In genomic region chr11:96307748-96308133, GRCh38 we compare ENCODE assay signal across 7 cellular contexts. TPM values are rescaled to one million over a fixed set of nuclear protein-coding genes. Genes with fewer than 3 reads are reported as not detected.
DNase-seq lines count a peak whose midpoint lies in the region; ATAC-seq and TF ChIP-seq lines count a peak whose summit lies in the region.

No MANE protein-coding gene starts in this region.

- peak overlapping the region; percentile 44 for H3K4me3 Mint-ChIP-seq in activated T-helper 17 cell treated with anti-CD3 and anti-CD28 coated beads, Interleukin-2, amount 50 U/mL, for 72 hours
- H3K4me3 Mint-ChIP-seq in stimulated activated naive CD8-positive, alpha-beta T cell treated with anti-CD3 and anti-CD28 coated beads, Interleukin-15, amount 100 ng/mL, for 72 hours = peak overlapping the region; percentile 61 to 74

- no peaks in the 10 kb centered on the region for H3K36me3 Mint-ChIP-seq in activated T-helper 17 cell treated with anti-CD3 and anti-CD28 coated beads, Interleukin-2, amount 50 U/mL, for 72 hours (ENCODE audit: low read depth)

- H3K27ac Mint-ChIP-seq in activated T-helper 17 cell treated with anti-CD3 and anti-CD28 coated beads, Interleukin-2, amount 50 U/mL, for 72 hours = no peak overlapping the region
- peak overlapping the region; percentile 1 to 71 for H3K27ac Mint-ChIP-seq in stimulated activated naive CD8-positive, alpha-beta T cell treated with anti-CD3 and anti-CD28 coated beads, Interleukin-15, amount 100 ng/mL, for 72 hours

- no peaks in the 10 kb centered on the region for H3K9me3 Mint-ChIP-seq in activated T-helper 17 cell treated with anti-CD3 and anti-CD28 coated beads, Interleukin-2, amount 50 U/mL, for 72 hours
- H3K9me3 Mint-ChIP-seq in stimulated activated naive CD8-positive, alpha-beta T cell treated with anti-CD3 and anti-CD28 coated beads, Interleukin-15, amount 100 ng/mL, for 72 hours = no peaks in the 10 kb centered on the region

- peaks cover 34% of the 10 kb centered on the region for H3K4me1 Mint-ChIP-seq in activated T-helper 17 cell treated with anti-CD3 and anti-CD28 coated beads, Interleukin-2, amount 50 U/mL, for 72 hours
- H3K4me1 Mint-ChIP-seq in stimulated activated naive CD8-positive, alpha-beta T cell treated with anti-CD3 and anti-CD28 coated beads, Interleukin-15, amount 100 ng/mL, for 72 hours = peaks cover 67% of the 10 kb centered on the region

- CTCF ChIA-PET in GM10248 (lab: Yijun Ruan, JAX) = interaction anchor here (0.7 to 2.1 kb wide), 7 partner anchors 10 to 38 kb away, joined by 3 to 10 read pairs (median 3); no protein-coding TSS in a partner anchor

- DNase-seq in HK-2 (ENCODE audit: unreplicated experiment) (peak; percentile 10), hepatic stellate cell (ENCODE audit: low spot score) (peak; percentile 45), GM10248 (ENCODE audit: extremely low spot score) (no peak), GDM1 (lab: John Stamatoyannopoulos, UW) (no peak), OCI-M1 (lab: John Stamatoyannopoulos, UW) (no peak)
- DNase-seq in stimulated activated naive CD8-positive, alpha-beta T cell treated with anti-CD3 and anti-CD28 coated beads, Interleukin-15, amount 100 ng/mL, for 72 hours = no peak

- no peaks in the 10 kb centered on the region for H3K27me3 Mint-ChIP-seq in activated T-helper 17 cell treated with anti-CD3 and anti-CD28 coated beads, Interleukin-2, amount 50 U/mL, for 72 hours
- no peaks in the 10 kb centered on the region for H3K27me3 Mint-ChIP-seq in stimulated activated naive CD8-positive, alpha-beta T cell treated with anti-CD3 and anti-CD28 coated beads, Interleukin-15, amount 100 ng/mL, for 72 hours

- ATAC-seq in activated T-helper 17 cell treated with anti-CD3 and anti-CD28 coated beads, Interleukin-2, amount 50 U/mL, for 72 hours (replicated peaks) = peak; percentile 23
- ATAC-seq in stimulated activated naive CD8-positive, alpha-beta T cell treated with anti-CD3 and anti-CD28 coated beads, Interleukin-15, amount 100 ng/mL, for 72 hours = no peak

- no peak for TF ChIP-seq CTCF in GM10248 (IDR thresholded peaks at IDR 0.05; ENCODE audit: control extremely low read depth, extremely low read depth, low read depth, missing control alignments)

- POLR2A ChIA-PET in GM10248 (lab: Yijun Ruan, JAX) = no interaction called here

RNA-seq across cellular contexts. Expression of gene MAML2, which starts 35.3 kb away (rescaled TPM):
- total RNA-seq in activated T-helper 17 cell treated with anti-CD3 and anti-CD28 coated beads, Interleukin-2, amount 50 U/mL, for 72 hours = 10 to 100 TPM; 11.2 to 17.4 TPM

Comparison
In these comparisons a context has a peak if more than half of its experiments do, and no peak if none do; other contexts are left out.
1. DNase-seq: peak in HK-2 (single experiment) and hepatic stellate cell (single experiment); none in stimulated activated naive CD8-positive, alpha-beta T cell treated with anti-CD3 and anti-CD28 coated beads, Interleukin-15, amount 100 ng/mL, for 72 hours (0 of 2), GM10248 (single experiment), GDM1 (single experiment) and OCI-M1 (single experiment).